ENCODE assay signal across 1 cellular context in genomic region chr19:8460516-8461298, GRCh38.
TF ChIP-seq lines count a peak whose summit lies in the region.

No MANE protein-coding gene starts in this region.

TF ChIP-seq in HepG2, 621 proteins besides CTCF, POLR2A, EP300 and RAD21:
- TF ChIP-seq SALL2 (CRISPR knock-in tag; IDR thresholded peaks at IDR 0.05): no peak
- no peak for TF ChIP-seq RFXANK (CRISPR knock-in tag; IDR thresholded peaks at IDR 0.05)
- no peak for TF ChIP-seq GLI4 (CRISPR knock-in tag; IDR thresholded peaks at IDR 0.05; ENCODE audit: borderline replicate concordance)
- TF ChIP-seq ZNF337 (CRISPR knock-in tag; IDR thresholded peaks at IDR 0.05; ENCODE audit: borderline replicate concordance, low read depth): no peak
- TF ChIP-seq ZNF605 (CRISPR knock-in tag; IDR thresholded peaks at IDR 0.05): no peak
- TF ChIP-seq JUNB (CRISPR knock-in tag; IDR thresholded peaks at IDR 0.05; ENCODE audit: borderline replicate concordance): no peak
- TF ChIP-seq CAMTA2 (CRISPR knock-in tag; IDR thresholded peaks at IDR 0.05; ENCODE audit: borderline replicate concordance): no peak
- no peak for TF ChIP-seq MED13 (CRISPR knock-in tag; IDR thresholded peaks at IDR 0.05)
- no peak for TF ChIP-seq TEAD2 (CRISPR knock-in tag; IDR thresholded peaks at IDR 0.05)
- no peak for TF ChIP-seq ZNF720 (CRISPR knock-in tag; IDR thresholded peaks at IDR 0.05)
- TF ChIP-seq PAWR (CRISPR knock-in tag; IDR thresholded peaks at IDR 0.05; ENCODE audit: borderline replicate concordance): no peak
- TF ChIP-seq MED1 (CRISPR knock-in tag; IDR thresholded peaks at IDR 0.05): no peak
- TF ChIP-seq ZNF142 (CRISPR knock-in tag; IDR thresholded peaks at IDR 0.05): no peak
- TF ChIP-seq TFAP4 (IDR thresholded peaks at IDR 0.05; ENCODE audit: borderline replicate concordance, low read depth): no peak
- TF ChIP-seq HNF4A (CRISPR knock-in tag; IDR thresholded peaks at IDR 0.05): no peak
- TF ChIP-seq ZBTB20 (CRISPR knock-in tag; IDR thresholded peaks at IDR 0.05; ENCODE audit: borderline replicate concordance, low read depth): no peak
- no peak for TF ChIP-seq HMGA1 (CRISPR knock-in tag; conservative IDR thresholded peaks at IDR 0.05)
- TF ChIP-seq CREBL2 (CRISPR knock-in tag; IDR thresholded peaks at IDR 0.05; ENCODE audit: borderline replicate concordance): no peak
- TF ChIP-seq ZNF737 (CRISPR knock-in tag; IDR thresholded peaks at IDR 0.05; ENCODE audit: borderline replicate concordance): no peak
- TF ChIP-seq ZSCAN22 (CRISPR knock-in tag; IDR thresholded peaks at IDR 0.05): no peak
